ENCODE assay signal across 1 cellular context in the genomic region with DNA sequence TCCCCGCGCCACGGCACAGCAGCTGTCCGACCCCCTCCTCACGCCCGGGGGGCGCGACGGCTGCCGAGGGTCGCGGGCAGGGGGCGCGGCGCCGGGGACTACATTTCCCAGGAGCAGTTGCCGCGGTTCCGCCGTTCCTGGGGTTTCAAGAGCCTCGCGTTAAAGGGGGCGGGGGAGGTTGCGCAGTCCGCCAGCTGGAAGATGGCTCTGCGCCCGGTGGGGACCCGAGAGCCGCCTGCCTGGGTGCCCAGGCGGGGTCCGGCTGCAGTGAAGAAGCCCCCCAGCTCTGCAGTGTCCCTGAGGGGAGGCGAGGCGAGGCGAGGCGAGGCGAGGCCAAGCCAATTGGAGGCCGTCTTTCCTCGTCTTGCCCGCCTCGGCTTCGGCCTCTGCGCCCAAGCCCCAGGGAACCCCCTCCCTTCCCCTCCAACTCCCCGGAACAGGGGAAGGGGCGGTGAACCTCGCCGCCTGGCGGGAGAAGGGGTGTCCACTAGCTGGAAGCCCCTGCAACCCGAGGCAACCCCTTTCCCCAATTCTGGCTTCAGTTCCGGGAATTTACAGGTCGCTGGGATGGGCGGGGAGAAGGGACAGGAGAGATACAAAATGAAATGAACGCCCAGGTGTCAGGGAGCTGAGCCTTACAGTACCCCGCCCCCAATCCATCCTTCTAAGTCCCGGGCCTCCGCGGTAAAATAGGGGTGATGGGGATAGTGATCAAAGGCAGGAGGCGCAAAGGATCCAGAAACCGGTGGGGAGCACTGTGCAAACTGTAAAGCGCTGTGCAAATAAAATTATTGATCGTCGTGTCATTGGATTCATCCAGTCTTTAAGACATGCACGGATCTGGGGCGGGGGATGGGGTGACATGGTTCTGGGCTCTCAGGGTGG.
TF ChIP-seq lines count a peak whose summit lies in the region.

No MANE protein-coding gene starts in this region.

TF ChIP-seq in K562, 482 proteins besides CTCF, POLR2A, EP300 and RAD21 (continues in another document):
- TF ChIP-seq HCFC1 (IDR thresholded peaks at IDR 0.05; ENCODE audit: low read depth, low read length): peak; percentile 83
- no peak for TF ChIP-seq TAF9B (IDR thresholded peaks at IDR 0.05; ENCODE audit: partially characterized antibody)
- no peak for TF ChIP-seq FOXM1 (IDR thresholded peaks at IDR 0.05; ENCODE audit: low read depth)
- TF ChIP-seq FOXM1 (CRISPR knock-in tag; IDR thresholded peaks at IDR 0.05; ENCODE audit: low read depth): no peak
- TF ChIP-seq U2AF1 (optimal IDR thresholded peaks at IDR 0.05; ENCODE audit: low read depth, low read length): no peak
- TF ChIP-seq ZNF561 (CRISPR knock-in tag; conservative IDR thresholded peaks at IDR 0.05): no peak
- TF ChIP-seq NCOR1 (IDR thresholded peaks at IDR 0.05): no peak
- TF ChIP-seq, protein P1, sequence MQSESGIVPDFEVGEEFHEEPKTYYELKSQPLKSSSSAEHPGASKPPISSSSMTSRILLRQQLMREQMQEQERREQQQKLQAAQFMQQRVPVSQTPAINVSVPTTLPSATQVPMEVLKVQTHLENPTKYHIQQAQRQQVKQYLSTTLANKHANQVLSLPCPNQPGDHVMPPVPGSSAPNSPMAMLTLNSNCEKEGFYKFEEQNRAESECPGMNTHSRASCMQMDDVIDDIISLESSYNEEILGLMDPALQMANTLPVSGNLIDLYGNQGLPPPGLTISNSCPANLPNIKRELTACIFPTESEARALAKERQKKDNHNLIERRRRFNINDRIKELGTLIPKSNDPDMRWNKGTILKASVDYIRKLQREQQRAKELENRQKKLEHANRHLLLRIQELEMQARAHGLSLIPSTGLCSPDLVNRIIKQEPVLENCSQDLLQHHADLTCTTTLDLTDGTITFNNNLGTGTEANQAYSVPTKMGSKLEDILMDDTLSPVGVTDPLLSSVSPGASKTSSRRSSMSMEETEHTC (IDR thresholded peaks at IDR 0.05): no peak
- no peak for TF ChIP-seq HDGF (IDR thresholded peaks at IDR 0.05)
- no peak for TF ChIP-seq WHSC1 (IDR thresholded peaks at IDR 0.05; ENCODE audit: low read length)
- no peak for TF ChIP-seq ZNF212 (CRISPR knock-in tag; IDR thresholded peaks at IDR 0.05)
- no peak for TF ChIP-seq HNRNPLL (IDR thresholded peaks at IDR 0.05; ENCODE audit: low read depth, low read length, poor library complexity, severe bottlenecking)
- TF ChIP-seq SMAD1 (IDR thresholded peaks at IDR 0.05; ENCODE audit: low read depth, low read length, partially characterized antibody): no peak
- TF ChIP-seq KLF13 (tag; IDR thresholded peaks at IDR 0.05; ENCODE audit: borderline replicate concordance, low read depth): 0 out of 2 replicates have a peak, but pooled peaks have one; percentile 41
- TF ChIP-seq, protein P2, sequence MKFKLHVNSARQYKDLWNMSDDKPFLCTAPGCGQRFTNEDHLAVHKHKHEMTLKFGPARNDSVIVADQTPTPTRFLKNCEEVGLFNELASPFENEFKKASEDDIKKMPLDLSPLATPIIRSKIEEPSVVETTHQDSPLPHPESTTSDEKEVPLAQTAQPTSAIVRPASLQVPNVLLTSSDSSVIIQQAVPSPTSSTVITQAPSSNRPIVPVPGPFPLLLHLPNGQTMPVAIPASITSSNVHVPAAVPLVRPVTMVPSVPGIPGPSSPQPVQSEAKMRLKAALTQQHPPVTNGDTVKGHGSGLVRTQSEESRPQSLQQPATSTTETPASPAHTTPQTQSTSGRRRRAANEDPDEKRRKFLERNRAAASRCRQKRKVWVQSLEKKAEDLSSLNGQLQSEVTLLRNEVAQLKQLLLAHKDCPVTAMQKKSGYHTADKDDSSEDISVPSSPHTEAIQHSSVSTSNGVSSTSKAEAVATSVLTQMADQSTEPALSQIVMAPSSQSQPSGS (CRISPR knock-in tag; IDR thresholded peaks at IDR 0.05): no peak
- TF ChIP-seq, protein P3, sequence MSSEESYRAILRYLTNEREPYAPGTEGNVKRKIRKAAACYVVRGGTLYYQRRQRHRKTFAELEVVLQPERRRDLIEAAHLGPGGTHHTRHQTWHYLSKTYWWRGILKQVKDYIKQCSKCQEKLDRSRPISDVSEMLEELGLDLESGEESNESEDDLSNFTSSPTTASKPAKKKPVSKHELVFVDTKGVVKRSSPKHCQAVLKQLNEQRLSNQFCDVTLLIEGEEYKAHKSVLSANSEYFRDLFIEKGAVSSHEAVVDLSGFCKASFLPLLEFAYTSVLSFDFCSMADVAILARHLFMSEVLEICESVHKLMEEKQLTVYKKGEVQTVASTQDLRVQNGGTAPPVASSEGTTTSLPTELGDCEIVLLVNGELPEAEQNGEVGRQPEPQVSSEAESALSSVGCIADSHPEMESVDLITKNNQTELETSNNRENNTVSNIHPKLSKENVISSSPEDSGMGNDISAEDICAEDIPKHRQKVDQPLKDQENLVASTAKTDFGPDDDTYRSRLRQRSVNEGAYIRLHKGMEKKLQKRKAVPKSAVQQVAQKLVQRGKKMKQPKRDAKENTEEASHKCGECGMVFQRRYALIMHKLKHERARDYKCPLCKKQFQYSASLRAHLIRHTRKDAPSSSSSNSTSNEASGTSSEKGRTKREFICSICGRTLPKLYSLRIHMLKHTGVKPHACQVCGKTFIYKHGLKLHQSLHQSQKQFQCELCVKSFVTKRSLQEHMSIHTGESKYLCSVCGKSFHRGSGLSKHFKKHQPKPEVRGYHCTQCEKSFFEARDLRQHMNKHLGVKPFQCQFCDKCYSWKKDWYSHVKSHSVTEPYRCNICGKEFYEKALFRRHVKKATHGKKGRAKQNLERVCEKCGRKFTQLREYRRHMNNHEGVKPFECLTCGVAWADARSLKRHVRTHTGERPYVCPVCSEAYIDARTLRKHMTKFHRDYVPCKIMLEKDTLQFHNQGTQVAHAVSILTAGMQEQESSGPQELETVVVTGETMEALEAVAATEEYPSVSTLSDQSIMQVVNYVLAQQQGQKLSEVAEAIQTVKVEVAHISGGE (CRISPR knock-in tag; IDR thresholded peaks at IDR 0.05): no peak
- TF ChIP-seq, protein P4, sequence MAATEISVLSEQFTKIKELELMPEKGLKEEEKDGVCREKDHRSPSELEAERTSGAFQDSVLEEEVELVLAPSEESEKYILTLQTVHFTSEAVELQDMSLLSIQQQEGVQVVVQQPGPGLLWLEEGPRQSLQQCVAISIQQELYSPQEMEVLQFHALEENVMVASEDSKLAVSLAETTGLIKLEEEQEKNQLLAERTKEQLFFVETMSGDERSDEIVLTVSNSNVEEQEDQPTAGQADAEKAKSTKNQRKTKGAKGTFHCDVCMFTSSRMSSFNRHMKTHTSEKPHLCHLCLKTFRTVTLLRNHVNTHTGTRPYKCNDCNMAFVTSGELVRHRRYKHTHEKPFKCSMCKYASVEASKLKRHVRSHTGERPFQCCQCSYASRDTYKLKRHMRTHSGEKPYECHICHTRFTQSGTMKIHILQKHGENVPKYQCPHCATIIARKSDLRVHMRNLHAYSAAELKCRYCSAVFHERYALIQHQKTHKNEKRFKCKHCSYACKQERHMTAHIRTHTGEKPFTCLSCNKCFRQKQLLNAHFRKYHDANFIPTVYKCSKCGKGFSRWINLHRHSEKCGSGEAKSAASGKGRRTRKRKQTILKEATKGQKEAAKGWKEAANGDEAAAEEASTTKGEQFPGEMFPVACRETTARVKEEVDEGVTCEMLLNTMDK (IDR thresholded peaks at IDR 0.05; ENCODE audit: borderline replicate concordance, insufficient read depth, low read depth, low read length, poor library complexity, severe bottlenecking): no peak
- TF ChIP-seq, protein P5, sequence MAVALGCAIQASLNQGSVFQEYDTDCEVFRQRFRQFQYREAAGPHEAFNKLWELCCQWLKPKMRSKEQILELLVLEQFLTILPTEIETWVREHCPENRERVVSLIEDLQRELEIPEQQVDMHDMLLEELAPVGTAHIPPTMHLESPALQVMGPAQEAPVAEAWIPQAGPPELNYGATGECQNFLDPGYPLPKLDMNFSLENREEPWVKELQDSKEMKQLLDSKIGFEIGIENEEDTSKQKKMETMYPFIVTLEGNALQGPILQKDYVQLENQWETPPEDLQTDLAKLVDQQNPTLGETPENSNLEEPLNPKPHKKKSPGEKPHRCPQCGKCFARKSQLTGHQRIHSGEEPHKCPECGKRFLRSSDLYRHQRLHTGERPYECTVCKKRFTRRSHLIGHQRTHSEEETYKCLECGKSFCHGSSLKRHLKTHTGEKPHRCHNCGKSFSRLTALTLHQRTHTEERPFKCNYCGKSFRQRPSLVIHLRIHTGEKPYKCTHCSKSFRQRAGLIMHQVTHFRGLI (CRISPR knock-in tag; IDR thresholded peaks at IDR 0.05): no peak
- peak; percentile 67 for TF ChIP-seq NFIC (IDR thresholded peaks at IDR 0.05)
- no peak for TF ChIP-seq RBM17 (IDR thresholded peaks at IDR 0.05; ENCODE audit: borderline replicate concordance, low read depth, low read length)
- TF ChIP-seq, protein P6, sequence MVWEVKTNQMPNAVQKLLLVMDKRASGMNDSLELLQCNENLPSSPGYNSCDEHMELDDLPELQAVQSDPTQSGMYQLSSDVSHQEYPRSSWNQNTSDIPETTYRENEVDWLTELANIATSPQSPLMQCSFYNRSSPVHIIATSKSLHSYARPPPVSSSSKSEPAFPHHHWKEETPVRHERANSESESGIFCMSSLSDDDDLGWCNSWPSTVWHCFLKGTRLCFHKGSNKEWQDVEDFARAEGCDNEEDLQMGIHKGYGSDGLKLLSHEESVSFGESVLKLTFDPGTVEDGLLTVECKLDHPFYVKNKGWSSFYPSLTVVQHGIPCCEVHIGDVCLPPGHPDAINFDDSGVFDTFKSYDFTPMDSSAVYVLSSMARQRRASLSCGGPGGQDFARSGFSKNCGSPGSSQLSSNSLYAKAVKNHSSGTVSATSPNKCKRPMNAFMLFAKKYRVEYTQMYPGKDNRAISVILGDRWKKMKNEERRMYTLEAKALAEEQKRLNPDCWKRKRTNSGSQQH (CRISPR knock-in tag; IDR thresholded peaks at IDR 0.05): no peak
- TF ChIP-seq NRF1 (conservative IDR thresholded peaks at IDR 0.05 in 1 of 2, IDR thresholded peaks at IDR 0.05 in 1 of 2): peak; percentile 79 to 80
- TF ChIP-seq ZNF12 (CRISPR knock-in tag; IDR thresholded peaks at IDR 0.05): no peak
- TF ChIP-seq PPARD (CRISPR knock-in tag; IDR thresholded peaks at IDR 0.05): no peak
- no peak for TF ChIP-seq SNIP1 (IDR thresholded peaks at IDR 0.05; ENCODE audit: low read depth)
- TF ChIP-seq, protein P7, sequence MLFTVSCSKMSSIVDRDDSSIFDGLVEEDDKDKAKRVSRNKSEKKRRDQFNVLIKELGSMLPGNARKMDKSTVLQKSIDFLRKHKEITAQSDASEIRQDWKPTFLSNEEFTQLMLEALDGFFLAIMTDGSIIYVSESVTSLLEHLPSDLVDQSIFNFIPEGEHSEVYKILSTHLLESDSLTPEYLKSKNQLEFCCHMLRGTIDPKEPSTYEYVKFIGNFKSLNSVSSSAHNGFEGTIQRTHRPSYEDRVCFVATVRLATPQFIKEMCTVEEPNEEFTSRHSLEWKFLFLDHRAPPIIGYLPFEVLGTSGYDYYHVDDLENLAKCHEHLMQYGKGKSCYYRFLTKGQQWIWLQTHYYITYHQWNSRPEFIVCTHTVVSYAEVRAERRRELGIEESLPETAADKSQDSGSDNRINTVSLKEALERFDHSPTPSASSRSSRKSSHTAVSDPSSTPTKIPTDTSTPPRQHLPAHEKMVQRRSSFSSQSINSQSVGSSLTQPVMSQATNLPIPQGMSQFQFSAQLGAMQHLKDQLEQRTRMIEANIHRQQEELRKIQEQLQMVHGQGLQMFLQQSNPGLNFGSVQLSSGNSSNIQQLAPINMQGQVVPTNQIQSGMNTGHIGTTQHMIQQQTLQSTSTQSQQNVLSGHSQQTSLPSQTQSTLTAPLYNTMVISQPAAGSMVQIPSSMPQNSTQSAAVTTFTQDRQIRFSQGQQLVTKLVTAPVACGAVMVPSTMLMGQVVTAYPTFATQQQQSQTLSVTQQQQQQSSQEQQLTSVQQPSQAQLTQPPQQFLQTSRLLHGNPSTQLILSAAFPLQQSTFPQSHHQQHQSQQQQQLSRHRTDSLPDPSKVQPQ (CRISPR knock-in tag; IDR thresholded peaks at IDR 0.05; ENCODE audit: borderline replicate concordance): no peak
- no peak for TF ChIP-seq LEF1 (IDR thresholded peaks at IDR 0.05)
- no peak for TF ChIP-seq ZNF780A (CRISPR knock-in tag; IDR thresholded peaks at IDR 0.05)
- TF ChIP-seq, protein P8, sequence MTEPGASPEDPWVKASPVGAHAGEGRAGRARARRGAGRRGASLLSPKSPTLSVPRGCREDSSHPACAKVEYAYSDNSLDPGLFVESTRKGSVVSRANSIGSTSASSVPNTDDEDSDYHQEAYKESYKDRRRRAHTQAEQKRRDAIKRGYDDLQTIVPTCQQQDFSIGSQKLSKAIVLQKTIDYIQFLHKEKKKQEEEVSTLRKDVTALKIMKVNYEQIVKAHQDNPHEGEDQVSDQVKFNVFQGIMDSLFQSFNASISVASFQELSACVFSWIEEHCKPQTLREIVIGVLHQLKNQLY (CRISPR knock-in tag; conservative IDR thresholded peaks at IDR 0.05): no peak
- TF ChIP-seq POLR2H (tag; IDR thresholded peaks at IDR 0.05; ENCODE audit: low read depth): peak; percentile 12; the same call in 1 of the 2 replicates
- TF ChIP-seq ESRRB (CRISPR knock-in tag; IDR thresholded peaks at IDR 0.05; ENCODE audit: borderline replicate concordance): no peak
- no peak for TF ChIP-seq MEF2A (IDR thresholded peaks at IDR 0.05; ENCODE audit: control insufficient read depth, low read depth, low read length)
- no peak for TF ChIP-seq ZNF24 (IDR thresholded peaks at IDR 0.05)
- TF ChIP-seq, protein P9, sequence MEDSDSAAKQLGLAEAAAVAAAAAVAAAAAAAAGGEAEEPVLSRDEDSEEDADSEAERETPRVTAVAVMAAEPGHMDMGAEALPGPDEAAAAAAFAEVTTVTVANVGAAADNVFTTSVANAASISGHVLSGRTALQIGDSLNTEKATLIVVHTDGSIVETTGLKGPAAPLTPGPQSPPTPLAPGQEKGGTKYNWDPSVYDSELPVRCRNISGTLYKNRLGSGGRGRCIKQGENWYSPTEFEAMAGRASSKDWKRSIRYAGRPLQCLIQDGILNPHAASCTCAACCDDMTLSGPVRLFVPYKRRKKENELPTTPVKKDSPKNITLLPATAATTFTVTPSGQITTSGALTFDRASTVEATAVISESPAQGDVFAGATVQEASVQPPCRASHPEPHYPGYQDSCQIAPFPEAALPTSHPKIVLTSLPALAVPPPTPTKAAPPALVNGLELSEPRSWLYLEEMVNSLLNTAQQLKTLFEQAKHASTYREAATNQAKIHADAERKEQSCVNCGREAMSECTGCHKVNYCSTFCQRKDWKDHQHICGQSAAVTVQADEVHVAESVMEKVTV (CRISPR knock-in tag; IDR thresholded peaks at IDR 0.05): no peak
- TF ChIP-seq SP2 (IDR thresholded peaks at IDR 0.05; ENCODE audit: extremely low read depth, low read depth, low read length, poor library complexity, severe bottlenecking): no peak
- TF ChIP-seq, protein P10, sequence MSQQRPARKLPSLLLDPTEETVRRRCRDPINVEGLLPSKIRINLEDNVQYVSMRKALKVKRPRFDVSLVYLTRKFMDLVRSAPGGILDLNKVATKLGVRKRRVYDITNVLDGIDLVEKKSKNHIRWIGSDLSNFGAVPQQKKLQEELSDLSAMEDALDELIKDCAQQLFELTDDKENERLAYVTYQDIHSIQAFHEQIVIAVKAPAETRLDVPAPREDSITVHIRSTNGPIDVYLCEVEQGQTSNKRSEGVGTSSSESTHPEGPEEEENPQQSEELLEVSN (IDR thresholded peaks at IDR 0.05; ENCODE audit: borderline replicate concordance in 1 of 2, extremely low read depth in 1 of 2, insufficient read depth in 1 of 2, insufficient read length in 1 of 2, low read depth in 1 of 2, low read length in 1 of 2, poor library complexity in 1 of 2, severe bottlenecking in 1 of 2): peak in 1 of 2 experiments; percentile 12
- TF ChIP-seq FIP1L1 (IDR thresholded peaks at IDR 0.05; ENCODE audit: low read depth, low read length, poor library complexity, severe bottlenecking): no peak
